In genomic region chr12:26833692-26834168, GRCh38 we compare ENCODE assay signal across 8 cellular contexts. TPM values are rescaled to one million over a fixed set of nuclear protein-coding genes. Genes with fewer than 3 reads are reported as not detected.
DNase-seq lines count a peak whose midpoint lies in the region; ATAC-seq and TF ChIP-seq lines count a peak whose summit lies in the region.

No MANE protein-coding gene starts in this region.

- intact Hi-C loops in Right ventricle myocardium inferior (cut with DNase I) (loop anchor here (1.0 to 10.0 kb wide), 3 partner anchors 45 to 719 kb away; no protein-coding TSS in a partner anchor), cardiac septum (cut with DNase I) (loop anchor here (2.0 to 10.0 kb wide), 2 partner anchors 47 to 109 kb away; no protein-coding TSS in a partner anchor)

- no peak overlapping the region for H4K8ac ChIP-seq in neuronal stem cell (ENCODE audit: low read depth, low read length)

- H3K9me3 Mint-ChIP-seq in activated T-cell treated with anti-CD3 and anti-CD28 coated beads, Interleukin-2, amount 50 U/mL, for 4 hours: no peaks in the 10 kb centered on the region

- no peaks in the 10 kb centered on the region for H3K36me3 Mint-ChIP-seq in activated T-cell treated with anti-CD3 and anti-CD28 coated beads, Interleukin-2, amount 50 U/mL, for 4 hours (ENCODE audit: insufficient read depth)

- H3K36me3 ChIP-seq in neuronal stem cell (replicated peaks in 1 of 2; ENCODE audit: control insufficient read depth in 2 of 2, insufficient read depth in 2 of 2, low read length in 2 of 2): no peaks in the 10 kb centered on the region

- no peak for ATAC-seq in Right ventricle myocardium inferior
- ATAC-seq in activated T-cell treated with anti-CD3 and anti-CD28 coated beads, Interleukin-2, amount 50 U/mL, for 4 hours: peak in 1 of 2 donors; percentile 9
- no peak for ATAC-seq in GM19467 (IDR thresholded peaks at IDR 0.05; ENCODE audit: unreplicated experiment)

- H3K4ac ChIP-seq in neuronal stem cell (ENCODE audit: low read length): no peak overlapping the region

- no peak overlapping the region for H3K14ac ChIP-seq in neuronal stem cell (ENCODE audit: low read length)

- no peak overlapping the region for H4K91ac ChIP-seq in neuronal stem cell (ENCODE audit: low read depth, low read length, poor library complexity)

- DNase-seq in Right ventricle myocardium inferior (ENCODE audit: missing footprints) (peak; percentile 68), cardiac septum (ENCODE audit: low spot score) (no peak), NCI-H146 (lab: John Stamatoyannopoulos, UW) (peak; percentile 63), fibroblast of villous mesenchyme (ENCODE audit: low read depth) (peak; percentile 91), neuronal stem cell (ENCODE audit: low spot score) (peak; percentile 38), NCI-H128 (lab: John Stamatoyannopoulos, UW; ENCODE audit: unreplicated experiment) (no peak)
- DNase-seq in activated T-cell treated with anti-CD3 and anti-CD28 coated beads, Interleukin-2, amount 50 U/mL, for 4 hours: peak; percentile 22

- H3K27me3 ChIP-seq in neuronal stem cell (ENCODE audit: control insufficient read depth in 3 of 3, insufficient read depth in 3 of 3, low read depth in 1 of 3, low read length in 3 of 3): peaks cover 0 to 15% (median 10%) of the 10 kb centered on the region in 3 experiments

- H2BK12ac ChIP-seq in neuronal stem cell (ENCODE audit: low read length): no peak overlapping the region

- H2BK15ac ChIP-seq in neuronal stem cell (ENCODE audit: low read length): no peak overlapping the region

- H3K9me3 ChIP-seq in neuronal stem cell (replicated peaks in 1 of 2; ENCODE audit: control insufficient read depth in 2 of 2, insufficient read depth in 1 of 2, low read depth in 1 of 2, low read length in 2 of 2): peaks cover 0 to 3% of the 10 kb centered on the region in 2 donors

- peak overlapping the region; percentile 67 for H3K4me2 ChIP-seq in neuronal stem cell (ENCODE audit: insufficient read depth, low read length, poor library complexity, severe bottlenecking)

- no CpG with 5 or more reads among the region's 23 CpGs for WGBS in neuronal stem cell (ENCODE audit: extremely low coverage in 2 of 2, insufficient read length in 2 of 2, insufficient replicate concordance in 1 of 2), 2 donors

- H3K23ac ChIP-seq in neuronal stem cell (ENCODE audit: low read depth, low read length, poor library complexity): no peak overlapping the region

- peak overlapping the region; percentile 94 for H3K4me3 ChIP-seq in fibroblast of villous mesenchyme (ENCODE audit: low read depth, low read length)
- H3K4me3 ChIP-seq in neuronal stem cell (ENCODE audit: low read length in 2 of 2): peak overlapping the region; percentile 45 to 53

- H3K18ac ChIP-seq in neuronal stem cell (ENCODE audit: low read length): no peak overlapping the region

- peak overlapping the region; percentile 95 for H2AFZ ChIP-seq in neuronal stem cell (ENCODE audit: low read length)

- H3K9ac ChIP-seq in neuronal stem cell (ENCODE audit: low read depth, low read length, poor library complexity): no peak overlapping the region

- H3K4me3 Mint-ChIP-seq in activated T-cell treated with anti-CD3 and anti-CD28 coated beads, Interleukin-2, amount 50 U/mL, for 4 hours: peak overlapping the region; percentile 90

- no peak overlapping the region for H2BK5ac ChIP-seq in neuronal stem cell (ENCODE audit: low read length)

- no peaks in the 10 kb centered on the region for H3K79me1 ChIP-seq in neuronal stem cell (ENCODE audit: low read depth, low read length)

- no peaks in the 10 kb centered on the region for H3K27me3 Mint-ChIP-seq in activated T-cell treated with anti-CD3 and anti-CD28 coated beads, Interleukin-2, amount 50 U/mL, for 4 hours (ENCODE audit: low read depth)

- H3K4me1 ChIP-seq in neuronal stem cell (ENCODE audit: control insufficient read depth in 2 of 2, insufficient read depth in 1 of 2, low read depth in 1 of 2, low read length in 2 of 2): peaks cover 0 to 3% of the 10 kb centered on the region in 2 donors

- H2BK120ac ChIP-seq in neuronal stem cell (ENCODE audit: low read depth, low read length): no peak overlapping the region

- no peak overlapping the region for H3K27ac ChIP-seq in neuronal stem cell (replicated peaks; ENCODE audit: low read length)

- no peak overlapping the region for H2AK5ac ChIP-seq in neuronal stem cell (ENCODE audit: low read depth, low read length)

- peaks cover 36% of the 10 kb centered on the region for H3K4me1 Mint-ChIP-seq in activated T-cell treated with anti-CD3 and anti-CD28 coated beads, Interleukin-2, amount 50 U/mL, for 4 hours (ENCODE audit: low read depth)

- TF ChIP-seq CTCF in fibroblast of villous mesenchyme (IDR thresholded peaks at IDR 0.05; ENCODE audit: insufficient read depth, low read depth, low read length): no peak

RNA-seq across cellular contexts. Expression of gene ITPR2, which starts 0.7 kb away (rescaled TPM):
- total RNA-seq in Right ventricle myocardium inferior: 14.3 TPM
- total RNA-seq in cardiac septum: 20.9 TPM
- total RNA-seq in activated T-cell treated with anti-CD3 and anti-CD28 coated beads, Interleukin-2, amount 50 U/mL, for 4 hours: 10 to 100 TPM; 18.2 to 26.7 (median 21.0) TPM
- total RNA-seq in fibroblast of villous mesenchyme: 56.0 and 77.7 TPM in 2 replicates
- polyA plus RNA-seq in neuronal stem cell (2013, experiment 1 of 2): 0.25 TPM
- polyA plus RNA-seq in neuronal stem cell (2013, experiment 2 of 2): 0.17 TPM

Comparison
In these comparisons a context has a peak if more than half of its experiments do, and no peak if none do; other contexts are left out.
1. DNase-seq: peak in Right ventricle myocardium inferior (single experiment), NCI-H146 (single experiment), activated T-cell treated with anti-CD3 and anti-CD28 coated beads, Interleukin-2, amount 50 U/mL, for 4 hours (single experiment), fibroblast of villous mesenchyme (single experiment) and neuronal stem cell (single experiment); none in cardiac septum (single experiment) and NCI-H128 (single experiment).